Comparison of ENCODE assay signal across 13 cellular contexts in the genomic region with DNA sequence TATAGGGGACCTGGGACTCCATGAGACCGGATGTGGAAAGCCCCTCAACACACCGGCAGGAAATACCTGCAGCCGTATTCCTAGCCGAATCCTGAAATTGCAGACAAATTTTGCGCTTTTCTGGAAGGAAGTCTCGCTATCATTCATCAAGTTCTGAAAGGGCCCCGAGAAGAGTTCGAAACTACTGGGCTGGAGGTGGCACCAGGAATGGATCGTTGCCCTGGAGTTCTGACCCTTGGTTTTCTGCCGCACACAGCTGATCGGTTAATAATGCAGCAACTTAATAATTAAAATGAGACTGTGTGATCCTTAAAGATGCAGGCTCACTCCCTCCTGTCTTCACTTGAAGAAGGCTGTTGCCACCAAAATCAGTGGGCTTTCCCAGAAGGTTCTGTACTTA. TPM values are rescaled to one million over a fixed set of nuclear protein-coding genes. Genes with fewer than 3 reads are reported as not detected.
A peak's percentile ranks its signal among the peaks of the same experiment; 100 is the strongest.
DNase-seq lines count a peak whose midpoint lies in the region; ATAC-seq, FAIRE-seq and TF ChIP-seq lines count a peak whose summit lies in the region.
"Had no signal": no experiment of that assay in that cellular context is flagged by ENCODE, and none has a peak within 500 bp of the region (broad histone marks: within the 10 kb centered on the region; RNA-seq: fewer than 3 reads in every experiment).

No MANE protein-coding gene starts in this region.

- H3K4me1 ChIP-seq in BLaER1 treated with 17β-estradiol and CSF1 and Interleukin-3, amounts not matched to agents 10 nM and 100 nM = peaks cover 0 to 84% (median 33%) of the 10 kb centered on the region in 10 experiments; a peak in 15 of 20 replicates
- H3K4me1 ChIP-seq in body of pancreas (peaks cover 55% of the 10 kb centered on the region), kidney (ENCODE audit: control insufficient read depth in 1 of 2, insufficient read depth in 1 of 2, low read depth in 1 of 2, low read length in 2 of 2) (peaks cover 16 to 22% of the 10 kb centered on the region in 2 donors), skeletal muscle satellite cell (ENCODE audit: control insufficient read depth, insufficient read depth, low read length) (peaks cover 33% of the 10 kb centered on the region), H9 (ENCODE audit: insufficient read depth, low read length) (peaks cover 6% of the 10 kb centered on the region)

- H3K14ac ChIP-seq in H9 (ENCODE audit: insufficient read depth, low read length) = no peak overlapping the region

- no peak overlapping the region for H2BK120ac ChIP-seq in H9 (ENCODE audit: low read depth, low read length, poor library complexity, severe bottlenecking)

- H4K20me1 ChIP-seq in BLaER1 treated with 17β-estradiol and CSF1 and Interleukin-3, amounts not matched to agents 10 nM and 100 nM = no peaks in the 10 kb centered on the region
- no peaks in the 10 kb centered on the region for H4K20me1 ChIP-seq in H9 (ENCODE audit: control insufficient read depth, insufficient read depth, insufficient read length)

- no peak for FAIRE-seq in kidney (lab: Jason Lieb, UNC)
- FAIRE-seq: islet of Langerhans had no signal

- no peaks in the 10 kb centered on the region; the same call in 1 of the 2 replicates for H3K27me3 Mint-ChIP-seq in H9 (ENCODE audit: low read depth)

- no peak overlapping the region for H2AFZ ChIP-seq in H9 (ENCODE audit: low read length)

- H3T11ph ChIP-seq in H9 (ENCODE audit: low read length) = no peak overlapping the region

- H3K4ac ChIP-seq in H9 (ENCODE audit: low read depth, low read length) = no peak overlapping the region

- no peak overlapping the region for H2BK12ac ChIP-seq in H9 (ENCODE audit: insufficient read length, low read depth, low read length)

- no peak overlapping the region for H3K4me3 Mint-ChIP-seq in H9
- H3K4me3 Mint-ChIP-seq: activated naive CD4-positive, alpha-beta T cell treated with anti-CD3 and anti-CD28 coated beads, Interleukin-2, amount 50 U/mL, for 24 hours; natural killer cell treated with Interleukin-12 subunit alpha and Interleukin-12 subunit beta and Interleukin-15 and Interleukin-18, amount 100 ng/mL, for 72 hours had no signal

- no peaks in the 10 kb centered on the region for H3K79me1 ChIP-seq in H9 (ENCODE audit: insufficient read depth, low read depth, low read length, poor library complexity, severe bottlenecking)

- peak overlapping the region in 9 of 11 experiments; percentile 33 to 79 (median 69); a peak in 17 of 22 replicates for H3K27ac ChIP-seq in BLaER1 treated with 17β-estradiol and CSF1 and Interleukin-3, amounts not matched to agents 10 nM and 100 nM
- peak overlapping the region; percentile 44 to 81 (median 70) for H3K27ac ChIP-seq in body of pancreas
- H3K27ac ChIP-seq in kidney (ENCODE audit: low read depth in 2 of 2, low read length in 2 of 2) = peak overlapping the region; percentile 6 to 76
- H3K27ac ChIP-seq in H9 (ENCODE audit: insufficient read length, low read depth, low read length) = no peak overlapping the region
- H3K27ac ChIP-seq: WERI-Rb-1 had no signal

- no peaks in the 10 kb centered on the region for H3K27me3 ChIP-seq in BLaER1 treated with 17β-estradiol and CSF1 and Interleukin-3, amounts not matched to agents 10 nM and 100 nM
- H3K27me3 ChIP-seq in body of pancreas (no peaks in the 10 kb centered on the region), skeletal muscle satellite cell (ENCODE audit: control insufficient read depth, insufficient read depth, low read length) (peaks cover 11% of the 10 kb centered on the region), H9 (ENCODE audit: insufficient read depth, low read length) (no peaks in the 10 kb centered on the region)

- H3K9me3 Mint-ChIP-seq in H9 = no peaks in the 10 kb centered on the region; a peak in 1 of 5 replicates
- H3K9me3 Mint-ChIP-seq: activated naive CD4-positive, alpha-beta T cell treated with anti-CD3 and anti-CD28 coated beads, Interleukin-2, amount 50 U/mL, for 24 hours; natural killer cell treated with Interleukin-12 subunit alpha and Interleukin-12 subunit beta and Interleukin-15 and Interleukin-18, amount 100 ng/mL, for 72 hours had no signal

- H2BK20ac ChIP-seq in H9 (ENCODE audit: low read depth, low read length, poor library complexity, severe bottlenecking) = no peak overlapping the region

- no peak overlapping the region for H2BK15ac ChIP-seq in H9 (ENCODE audit: low read depth, low read length)

- H3K23me2 ChIP-seq in H9 (ENCODE audit: insufficient read length, low read depth, low read length, poor library complexity, severe bottlenecking) = no peaks in the 10 kb centered on the region

- H4K8ac ChIP-seq in H9 (replicated peaks; ENCODE audit: insufficient read length, low read depth, low read length) = no peak overlapping the region

- peak overlapping the region in 9 of 11 experiments; percentile 12 to 86 (median 73); a peak in 17 of 22 replicates for H3K4me2 ChIP-seq in BLaER1 treated with 17β-estradiol and CSF1 and Interleukin-3, amounts not matched to agents 10 nM and 100 nM
- H3K4me2 ChIP-seq in skeletal muscle satellite cell (ENCODE audit: low read length) (peak overlapping the region; percentile 21), H9 (ENCODE audit: insufficient read depth, insufficient read length, low read length) (no peak overlapping the region)

- no peak overlapping the region for H2BK5ac ChIP-seq in H9 (ENCODE audit: insufficient read length, low read length)

- H2AK5ac ChIP-seq in H9 (ENCODE audit: insufficient read length, low read length) = no peak overlapping the region

- TF ChIP-seq CTCF in body of pancreas (IDR thresholded peaks at IDR 0.05) (no peak), kidney (IDR thresholded peaks at IDR 0.05; ENCODE audit: borderline replicate concordance, extremely low read depth, insufficient read depth) (no peak), H9 (conservative IDR thresholded peaks at IDR 0.05) (no peak)

- WGBS in body of pancreas, 2 donors = 12 to 20% methylated on average over 11 of the region's 11 CpGs
- WGBS in H9 (ENCODE audit: extremely low coverage, insufficient read length, low lambda C conversion rate) = no CpG with 5 or more reads among the region's 11 CpGs

- peaks cover 21 to 22% of the 10 kb centered on the region in 2 experiments for H3K4me1 Mint-ChIP-seq in H9
- H3K4me1 Mint-ChIP-seq: activated naive CD4-positive, alpha-beta T cell treated with anti-CD3 and anti-CD28 coated beads, Interleukin-2, amount 50 U/mL, for 24 hours had no signal

- no peak overlapping the region for H3K56ac ChIP-seq in H9 (ENCODE audit: insufficient read length, low read depth, low read length)

- no peak overlapping the region for H4K91ac ChIP-seq in H9 (ENCODE audit: insufficient read length, low read depth, low read length)

- peak in 1 of 4 donors; percentile 12 for DNase-seq in body of pancreas
- no peak for DNase-seq in kidney
- DNase-seq in NCI-H69 (lab: John Stamatoyannopoulos, UW) = no peak
- no peak for DNase-seq in stimulated activated naive CD4-positive, alpha-beta T cell (lab: John Stamatoyannopoulos, UW)
- no peak for DNase-seq in H9
- DNase-seq: NCI-H1048, WERI-Rb-1 had no signal

- H3K36me3 ChIP-seq in BLaER1 treated with 17β-estradiol and CSF1 and Interleukin-3, amounts not matched to agents 10 nM and 100 nM = no peaks in the 10 kb centered on the region
- H3K36me3 ChIP-seq in body of pancreas (replicated peaks in 1 of 2; ENCODE audit: insufficient read depth in 1 of 2, low read depth in 2 of 2) (no peaks in the 10 kb centered on the region), kidney (ENCODE audit: control insufficient read depth in 1 of 2, insufficient read depth in 2 of 2, low read length in 2 of 2) (no peaks in the 10 kb centered on the region), skeletal muscle satellite cell (ENCODE audit: insufficient read depth, low read length) (no peaks in the 10 kb centered on the region)
- H3K36me3 ChIP-seq: WERI-Rb-1 had no signal

- H3K18ac ChIP-seq in H9 (ENCODE audit: insufficient read length, low read depth, low read length) = no peak overlapping the region

- no peaks in the 10 kb centered on the region for H3K79me2 ChIP-seq in H9 (ENCODE audit: insufficient read depth, low read length)

- peaks cover 0 to 8% (median 0%) of the 10 kb centered on the region in 11 experiments; a peak in 1 of 22 replicates for H3K9me3 ChIP-seq in BLaER1 treated with 17β-estradiol and CSF1 and Interleukin-3, amounts not matched to agents 10 nM and 100 nM (replicated peaks in 1 of 11)
- H3K9me3 ChIP-seq in body of pancreas (no peaks in the 10 kb centered on the region), kidney (ENCODE audit: control insufficient read depth in 1 of 2, low read length in 2 of 2) (no peaks in the 10 kb centered on the region), skeletal muscle satellite cell (replicated peaks; ENCODE audit: low read length) (no peaks in the 10 kb centered on the region), H9 (ENCODE audit: control insufficient read depth, low read depth, low read length) (no peaks in the 10 kb centered on the region)

- no peak for TF ChIP-seq POLR2A in body of pancreas (IDR thresholded peaks at IDR 0.05)

- H3K27ac Mint-ChIP-seq in H9 = peak overlapping the region in 1 of 3 experiments; percentile 3; a peak in 2 of 7 replicates
- H3K27ac Mint-ChIP-seq: activated naive CD4-positive, alpha-beta T cell treated with anti-CD3 and anti-CD28 coated beads, Interleukin-2, amount 50 U/mL, for 24 hours; natural killer cell treated with Interleukin-12 subunit alpha and Interleukin-12 subunit beta and Interleukin-15 and Interleukin-18, amount 100 ng/mL, for 72 hours had no signal

- H3K9ac ChIP-seq in BLaER1 treated with 17β-estradiol and CSF1 and Interleukin-3, amounts not matched to agents 10 nM and 100 nM = peak overlapping the region in 6 of 11 experiments; percentile 33 to 65 (median 55); a peak in 11 of 22 replicates
- H3K9ac ChIP-seq in kidney (ENCODE audit: low read length in 2 of 2) (peak overlapping the region in 1 of 2 donors; percentile 10), skeletal muscle satellite cell (ENCODE audit: low read depth, low read length) (no peak overlapping the region), H9 (ENCODE audit: extremely low read depth, insufficient read length, low read length) (no peak overlapping the region)

- intact Hi-C loops in body of pancreas (cut with DNase I) (no loop called here), kidney (cut with DNase I) (no loop called here)

- H4K5ac ChIP-seq in H9 (ENCODE audit: insufficient read length, low read depth, low read length) = no peak overlapping the region

- H3K4me3 ChIP-seq in BLaER1 treated with 17β-estradiol and CSF1 and Interleukin-3, amounts not matched to agents 10 nM and 100 nM = peak overlapping the region in 3 of 10 experiments; percentile 27 to 43 (median 28); a peak in 5 of 20 replicates
- H3K4me3 ChIP-seq in body of pancreas = no peak overlapping the region
- peak overlapping the region; percentile 50 to 63 for H3K4me3 ChIP-seq in kidney (ENCODE audit: low read length in 2 of 2)
- no peak overlapping the region for H3K4me3 ChIP-seq in skeletal muscle satellite cell (ENCODE audit: low read length)

- H3K36me3 Mint-ChIP-seq in H9 (ENCODE audit: insufficient read depth in 1 of 3, low read depth in 3 of 3) = no peaks in the 10 kb centered on the region
- H3K36me3 Mint-ChIP-seq: activated naive CD4-positive, alpha-beta T cell treated with anti-CD3 and anti-CD28 coated beads, Interleukin-2, amount 50 U/mL, for 24 hours; natural killer cell treated with Interleukin-12 subunit alpha and Interleukin-12 subunit beta and Interleukin-15 and Interleukin-18, amount 100 ng/mL, for 72 hours had no signal

- no peak for ATAC-seq in body of pancreas
- ATAC-seq in GM21786 (IDR thresholded peaks at IDR 0.05; ENCODE audit: unreplicated experiment) = no peak
- ATAC-seq: natural killer cell treated with Interleukin-12 subunit alpha and Interleukin-12 subunit beta and Interleukin-15 and Interleukin-18, amount 100 ng/mL, for 72 hours had no signal

- H3K23ac ChIP-seq in H9 (ENCODE audit: insufficient read length, low read depth, low read length) = no peak overlapping the region

RNA-seq across cellular contexts. Expression of a gene that starts 55.7 kb away (rescaled TPM):
- 10 to 100 TPM; 39.2 to 46.8 TPM for total RNA-seq in body of pancreas
- 51.0 TPM for total RNA-seq in kidney
- 5.1 TPM for polyA plus RNA-seq in kidney (ENCODE audit: insufficient read depth, low read depth, low replicate concordance)
- total RNA-seq in skeletal muscle satellite cell (2012; rRNA removed) = 6.8 and 10.5 TPM in 2 replicates
- 27.3 and 29.9 TPM in 2 replicates for total RNA-seq in H9 (2021)

Comparison
In these comparisons a context has a peak if more than half of its experiments do, and no peak if none do; other contexts are left out.
1. H3K4me3 ChIP-seq: peak in kidney (2 of 2); none in body of pancreas (0 of 2) and skeletal muscle satellite cell (single experiment).
2. H3K9ac ChIP-seq: peak in BLaER1 treated with 17β-estradiol and CSF1 and Interleukin-3, amounts not matched to agents 10 nM and 100 nM (6 of 11); none in skeletal muscle satellite cell (single experiment) and H9 (single experiment).